Comparison of ENCODE assay signal across 24 cellular contexts in genomic region chr7:35313575-35313974, GRCh38. TPM values are rescaled to one million over a fixed set of nuclear protein-coding genes. Genes with fewer than 3 reads are reported as not detected.
"Had no signal": no experiment of that assay in that cellular context is flagged by ENCODE, and none has a peak within 500 bp of the region (broad histone marks: within the 10 kb centered on the region; RNA-seq: fewer than 3 reads in every experiment).

No MANE protein-coding gene starts in this region.

- H3K4me1 Mint-ChIP-seq: naive thymus-derived CD4-positive, alpha-beta T cell; nephron progenitor cell; stimulated activated naive B cell treated with anti-CD40 and anti-IgM and Interleukin-4, amounts not matched to agents 10 μg/mL and 1 μg/mL and 100 μg/mL, for 72 hours; stimulated activated naive CD8-positive, alpha-beta T cell treated with anti-CD3 and anti-CD28 coated beads, Interleukin-15, amount 100 ng/mL, for 72 hours had no signal

- H3K4me1 ChIP-seq: esophagus muscularis mucosa, gastrocnemius medialis, lower lobe of right lung, parathyroid adenoma, psoas muscle, testis, tibial nerve, upper lobe of right lung, vagina had no signal

- H3K9me3 Mint-ChIP-seq: nephron progenitor cell; stimulated activated naive CD8-positive, alpha-beta T cell treated with anti-CD3 and anti-CD28 coated beads, Interleukin-15, amount 100 ng/mL, for 72 hours had no signal

- H2AFZ ChIP-seq: hepatocyte, parathyroid adenoma had no signal

- H3K4me3 Mint-ChIP-seq: naive thymus-derived CD4-positive, alpha-beta T cell; nephron progenitor cell; stimulated activated naive B cell treated with anti-CD40 and anti-IgM and Interleukin-4, amounts not matched to agents 10 μg/mL and 1 μg/mL and 100 μg/mL, for 72 hours; stimulated activated naive CD8-positive, alpha-beta T cell treated with anti-CD3 and anti-CD28 coated beads, Interleukin-15, amount 100 ng/mL, for 72 hours had no signal

- DNase-seq: effector memory CD4-positive, alpha-beta T cell; gastrocnemius medialis; glutamatergic neuron; lower lobe of right lung; mesendoderm; naive thymus-derived CD4-positive, alpha-beta T cell; nephron progenitor cell; psoas muscle; retina; sigmoid colon; stimulated activated CD4-positive, alpha-beta T cell treated with anti-CD3 and anti-CD28 coated beads, Interleukin-2, amount 100 ng/mL, for 24 hours; stimulated activated CD4-positive, alpha-beta T cell treated with anti-CD3 and anti-CD28 coated beads, Interleukin-4, amount 100 ng/mL, for 4 hours; stimulated activated naive B cell treated with anti-CD40 and anti-IgM and Interleukin-4, amounts not matched to agents 10 μg/mL and 1 μg/mL and 100 μg/mL, for 72 hours; stimulated activated naive CD8-positive, alpha-beta T cell treated with anti-CD3 and anti-CD28 coated beads, Interleukin-15, amount 100 ng/mL, for 72 hours; testis; upper lobe of right lung had no signal

- H3K4me2 ChIP-seq: hepatocyte had no signal

- H3K9me3 ChIP-seq: esophagus muscularis mucosa, gastrocnemius medialis, lower lobe of right lung, psoas muscle, sigmoid colon, testis, tibial nerve, upper lobe of right lung, vagina had no signal

- H3K36me3 ChIP-seq: esophagus muscularis mucosa, gastrocnemius medialis, lower lobe of right lung, sigmoid colon, tibial nerve, upper lobe of right lung, vagina had no signal

- ATAC-seq: gastrocnemius medialis; lower lobe of right lung; naive thymus-derived CD4-positive, alpha-beta T cell; psoas muscle; stimulated activated naive B cell treated with anti-CD40 and anti-IgM and Interleukin-4, amounts not matched to agents 10 μg/mL and 1 μg/mL and 100 μg/mL, for 72 hours; upper lobe of right lung had no signal

- H3K27me3 ChIP-seq: esophagus muscularis mucosa, gastrocnemius medialis, hepatocyte, sigmoid colon, testis, tibial nerve, upper lobe of right lung, vagina had no signal

- H3K27ac ChIP-seq: esophagus muscularis mucosa, gastrocnemius medialis, hepatocyte, lower lobe of right lung, parathyroid adenoma, psoas muscle, sigmoid colon, skin epidermis, testis, tibial nerve, upper lobe of right lung, vagina had no signal

- H3K36me3 Mint-ChIP-seq: naive thymus-derived CD4-positive, alpha-beta T cell; stimulated activated naive B cell treated with anti-CD40 and anti-IgM and Interleukin-4, amounts not matched to agents 10 μg/mL and 1 μg/mL and 100 μg/mL, for 72 hours had no signal

- H3K27ac Mint-ChIP-seq: naive thymus-derived CD4-positive, alpha-beta T cell; nephron progenitor cell; stimulated activated naive B cell treated with anti-CD40 and anti-IgM and Interleukin-4, amounts not matched to agents 10 μg/mL and 1 μg/mL and 100 μg/mL, for 72 hours; stimulated activated naive CD8-positive, alpha-beta T cell treated with anti-CD3 and anti-CD28 coated beads, Interleukin-15, amount 100 ng/mL, for 72 hours had no signal

- H3K4me3 ChIP-seq: esophagus muscularis mucosa, gastrocnemius medialis, hepatocyte, lower lobe of right lung, psoas muscle, sigmoid colon, skin epidermis, testis, tibial nerve, upper lobe of right lung, vagina had no signal

- H3K79me2 ChIP-seq: hepatocyte, parathyroid adenoma had no signal

RNA-seq across cellular contexts. Expression of gene TBX20, which starts 59.7 kb away (rescaled TPM):
- total RNA-seq: gastrocnemius medialis; naive thymus-derived CD4-positive, alpha-beta T cell; omental fat pad; psoas muscle; sigmoid colon; subcutaneous adipose tissue; upper lobe of right lung had no signal
